ENCODE assay signal across 15 cellular contexts in the genomic region with DNA sequence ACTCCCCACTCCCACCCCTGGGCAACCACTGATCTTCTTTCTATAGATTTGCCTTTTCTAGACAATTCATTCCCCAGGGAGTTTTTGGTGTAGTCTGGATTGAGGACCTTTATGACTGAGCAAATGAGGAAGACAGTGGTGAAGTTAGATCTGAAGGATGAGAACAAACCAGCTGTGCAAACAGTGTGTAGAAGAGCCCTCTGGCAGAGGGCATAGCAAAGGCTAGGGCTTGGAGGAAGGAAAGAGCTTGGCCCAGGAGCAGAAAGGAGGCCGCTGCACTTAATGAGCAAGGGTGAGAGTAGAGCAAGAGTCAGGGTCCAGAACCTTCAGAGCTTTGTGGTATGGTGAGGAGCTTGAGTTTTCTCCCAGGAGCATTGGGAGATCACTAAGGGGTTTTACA.
DNase-seq lines count a peak whose midpoint lies in the region; ATAC-seq and TF ChIP-seq lines count a peak whose summit lies in the region.
"Had no signal": no experiment of that assay in that cellular context is flagged by ENCODE, and none has a peak within 500 bp of the region (broad histone marks: within the 10 kb centered on the region; RNA-seq: fewer than 3 reads in every experiment).

No MANE protein-coding gene starts in this region.

- no peaks in the 10 kb centered on the region for H3K27me3 ChIP-seq in transverse colon

- no peak for TF ChIP-seq CTCF in transverse colon (IDR thresholded peaks at IDR 0.05)

- ATAC-seq in left colon, result peak; percentile 90
- ATAC-seq in GM19328 (IDR thresholded peaks at IDR 0.05; ENCODE audit: unreplicated experiment), result no peak
- ATAC-seq: PC-3 had no signal

- peak overlapping the region in 2 of 4 donors; percentile 8 to 9 for H3K27ac ChIP-seq in transverse colon

- in situ Hi-C loops in transverse colon (cut with MboI; ENCODE audit: low pct_ligation_motif_present in 1 of 4, low pct_unique_long_range_greater_than_20kb in 1 of 4, low sequenced_read_pairs in 3 of 4), result loop anchor here in 1 of 4 donors (10.0 kb wide), 1 partner anchor 61 kb away; no protein-coding TSS in a partner anchor

- peak; percentile 95 for DNase-seq in DMS53 (lab: John Stamatoyannopoulos, UW)
- DNase-seq in NCI-H2196 (lab: John Stamatoyannopoulos, UW; ENCODE audit: unreplicated experiment), result peak; percentile 50
- peak; percentile 43 for DNase-seq in NCI-H774 (lab: John Stamatoyannopoulos, UW)
- peak in 1 of 2 donors; percentile 19 for DNase-seq in left colon
- no peak for DNase-seq in AG20443 (ENCODE audit: low spot score)
- DNase-seq in transverse colon, result no peak
- DNase-seq in activated CD4-positive, CD25-positive, alpha-beta regulatory T cell treated with anti-CD3 and anti-CD28 coated beads, Interleukin-2, amount 50 U/mL, for 72 hours, result no peak
- DNase-seq: ACHN; CD8-positive, alpha-beta memory T cell; KBM-7; NCI-H187; NCI-H2171; NCI-H524 treated with DMSO at 0.1 percent for 48 hours; PC-3 had no signal

- TF ChIP-seq EP300 in transverse colon (IDR thresholded peaks at IDR 0.05; ENCODE audit: low read depth), result no peak

- intact Hi-C loops in left colon (cut with DNase I, micrococcal nuclease), result no loop called here
- intact Hi-C loops in transverse colon (cut with DNase I; ENCODE audit: low total_unique reads), result no loop called here

- no peak overlapping the region for H3K4me3 ChIP-seq in transverse colon

- H3K36me3 ChIP-seq in transverse colon, result no peaks in the 10 kb centered on the region

- WGBS in transverse colon (ENCODE audit: low coverage in 1 of 2), 2 donors, result 67% methylated on average over 1 of the region's 1 CpG

- peaks cover 0 to 20% (median 2%) of the 10 kb centered on the region in 4 donors for H3K4me1 ChIP-seq in transverse colon

- TF ChIP-seq POLR2A in transverse colon (IDR thresholded peaks at IDR 0.05), result no peak

- H3K9me3 ChIP-seq in transverse colon, result no peaks in the 10 kb centered on the region

Comparison
In these comparisons a context has a peak if more than half of its experiments do, and no peak if none do; other contexts are left out.
1. DNase-seq: peak in DMS53 (single experiment), NCI-H2196 (single experiment) and NCI-H774 (single experiment); none in AG20443 (single experiment), transverse colon (single experiment) and activated CD4-positive, CD25-positive, alpha-beta regulatory T cell treated with anti-CD3 and anti-CD28 coated beads, Interleukin-2, amount 50 U/mL, for 72 hours (single experiment).